Comparison of ENCODE assay signal across 16 cellular contexts in the genomic region with DNA sequence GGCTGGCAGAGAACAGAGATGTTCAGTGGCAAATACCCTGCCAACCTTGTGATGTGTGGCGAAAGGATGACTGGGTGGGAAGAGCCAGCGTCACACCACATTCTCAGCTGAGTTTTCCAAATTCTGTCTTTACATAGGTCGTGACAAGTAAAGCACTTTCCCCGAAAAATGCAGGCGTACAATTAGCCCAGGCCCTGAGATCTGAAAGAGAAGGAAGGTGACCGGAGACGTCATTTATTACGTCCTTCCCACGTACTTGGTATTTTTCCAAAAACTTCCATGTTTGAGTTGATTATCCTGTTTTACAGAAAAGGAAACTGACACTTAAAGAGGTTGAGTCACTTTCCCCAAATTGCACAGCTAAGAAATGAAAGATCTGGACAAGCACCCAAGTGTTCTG.
DNase-seq lines count a peak whose midpoint lies in the region; ATAC-seq, FAIRE-seq and TF ChIP-seq lines count a peak whose summit lies in the region.
"Had no signal": no experiment of that assay in that cellular context is flagged by ENCODE, and none has a peak within 500 bp of the region (broad histone marks: within the 10 kb centered on the region; RNA-seq: fewer than 3 reads in every experiment).

No MANE protein-coding gene starts in this region.

- POLR2A ChIA-PET in OCI-LY7 (lab: Charles Lee): interaction anchor here (0.6 kb wide), 1 partner anchor 42 kb away, joined by 3 read pairs; no protein-coding TSS in a partner anchor
- POLR2A ChIA-PET in naive thymus-derived CD8-positive, alpha-beta T cell (lab: Charles Lee): no interaction called here

- H3K4me3 Mint-ChIP-seq in naive thymus-derived CD8-positive, alpha-beta T cell: no peak overlapping the region
- H3K4me3 Mint-ChIP-seq: B cell; CD4-positive, alpha-beta memory T cell had no signal

- H3K4me3 ChIP-seq in DND-41 (ENCODE audit: low read depth in 1 of 2, low read length in 2 of 2) (no peak overlapping the region), OCI-LY7 (ENCODE audit: low read depth, low read length, poor library complexity, severe bottlenecking) (no peak overlapping the region), bronchial epithelial cell (ENCODE audit: low read depth, low read length) (no peak overlapping the region), osteoblast (ENCODE audit: insufficient read depth, low read length) (no peak overlapping the region), MG63 (no peak overlapping the region)

- CTCF ChIA-PET in OCI-LY7 (lab: Charles Lee; ENCODE audit: unreplicated experiment): interaction anchor here (0.6 to 1.2 kb wide), 4 partner anchors 71 to 1698 kb away, joined by 3 read pairs; no protein-coding TSS in a partner anchor

- H3K27me3 Mint-ChIP-seq in naive thymus-derived CD8-positive, alpha-beta T cell: peaks cover 1 to 51% (median 31%) of the 10 kb centered on the region in 5 donors

- DNase-seq in DND-41: no peak
- no peak for DNase-seq in OCI-LY7 (ENCODE audit: low spot score)
- DNase-seq in bronchial epithelial cell (ENCODE audit: low read depth): no peak
- no peak for DNase-seq in osteoblast (ENCODE audit: insufficient read length, low spot score, missing footprints)
- DNase-seq in naive thymus-derived CD8-positive, alpha-beta T cell: no peak
- DNase-seq in stimulated activated CD4-positive, alpha-beta T cell treated with anti-CD3 and anti-CD28 coated beads, Interleukin-15, amount 100 ng/mL, for 24 hours: no peak
- no peak for DNase-seq in MG63
- DNase-seq: CD4-positive, alpha-beta memory T cell; DMS79; EL had no signal

- no peaks in the 10 kb centered on the region for H3K9me3 ChIP-seq in DND-41 (ENCODE audit: insufficient read depth, low read length, severe bottlenecking)
- peaks cover 16% of the 10 kb centered on the region; the same call in 1 of the 2 replicates for H3K9me3 ChIP-seq in OCI-LY7 (ENCODE audit: low read length)
- no peaks in the 10 kb centered on the region for H3K9me3 ChIP-seq in osteoblast (ENCODE audit: low read depth, low read length)
- H3K9me3 ChIP-seq in MG63: no peaks in the 10 kb centered on the region

- FAIRE-seq in bronchial epithelial cell (lab: Jason Lieb, UNC): peak; percentile 23
- FAIRE-seq: G401.6, GM12891, GM19239 had no signal

- H3K79me2 ChIP-seq in DND-41 (ENCODE audit: insufficient read depth, low read length): no peaks in the 10 kb centered on the region
- H3K79me2 ChIP-seq in OCI-LY7 (ENCODE audit: insufficient read depth, low read depth, low read length): no peaks in the 10 kb centered on the region
- H3K79me2 ChIP-seq in osteoblast (ENCODE audit: insufficient read depth, low read length): no peaks in the 10 kb centered on the region

- peaks cover 33% of the 10 kb centered on the region for H3K4me1 ChIP-seq in DND-41 (ENCODE audit: insufficient read depth, low read length)
- peaks cover 42% of the 10 kb centered on the region for H3K4me1 ChIP-seq in OCI-LY7 (ENCODE audit: insufficient read depth, low read length, poor library complexity, severe bottlenecking)
- peaks cover 6% of the 10 kb centered on the region for H3K4me1 ChIP-seq in osteoblast (ENCODE audit: insufficient read depth, low read length)

- H3K36me3 ChIP-seq in DND-41 (ENCODE audit: insufficient read depth, low read length) (no peaks in the 10 kb centered on the region), OCI-LY7 (ENCODE audit: insufficient read depth, low read length) (peaks cover 8% of the 10 kb centered on the region), bronchial epithelial cell (ENCODE audit: control insufficient read depth, insufficient read depth, low read length) (no peaks in the 10 kb centered on the region), osteoblast (ENCODE audit: insufficient read depth, low read length) (no peaks in the 10 kb centered on the region), MG63 (no peaks in the 10 kb centered on the region)

- no peak overlapping the region for H2AFZ ChIP-seq in DND-41 (ENCODE audit: low read depth, low read length)
- peak overlapping the region; percentile 59; the same call in 1 of the 2 replicates for H2AFZ ChIP-seq in OCI-LY7 (ENCODE audit: low read length)
- peak overlapping the region; percentile 20 for H2AFZ ChIP-seq in osteoblast (ENCODE audit: low read length)

- H4K20me1 ChIP-seq in DND-41 (ENCODE audit: insufficient read depth, low read length) (no peaks in the 10 kb centered on the region), OCI-LY7 (ENCODE audit: insufficient read depth, low read length) (no peaks in the 10 kb centered on the region), osteoblast (ENCODE audit: insufficient read depth, low read length) (no peaks in the 10 kb centered on the region)

- no peak for ATAC-seq in DND-41 (ENCODE audit: insufficient read depth, low read depth)
- ATAC-seq in naive thymus-derived CD8-positive, alpha-beta T cell: no peak
- no peak for ATAC-seq in GM21381 (IDR thresholded peaks at IDR 0.05; ENCODE audit: unreplicated experiment)

- intact Hi-C loops in OCI-LY7 (cut with micrococcal nuclease; ENCODE audit: unreplicated experiment): loop anchor here (5.0 to 10.0 kb wide), 3 partner anchors 452 to 932 kb away; no protein-coding TSS in a partner anchor

- peaks cover 0 to 2% (median 0%) of the 10 kb centered on the region in 9 donors for H3K9me3 Mint-ChIP-seq in naive thymus-derived CD8-positive, alpha-beta T cell

- no peak overlapping the region for H3K9ac ChIP-seq in DND-41 (ENCODE audit: low read depth, low read length)

- TF ChIP-seq CTCF in DND-41 (IDR thresholded peaks at IDR 0.05; ENCODE audit: borderline replicate concordance, extremely low read depth, low read length, poor library complexity, severe bottlenecking) (no peak), OCI-LY7 (conservative IDR thresholded peaks at IDR 0.05; ENCODE audit: low read length) (no peak), bronchial epithelial cell (IDR thresholded peaks at IDR 0.05; ENCODE audit: insufficient read depth, low read length, severe bottlenecking) (no peak), osteoblast (IDR thresholded peaks at IDR 0.05; ENCODE audit: extremely low read depth, low read depth, low read length) (no peak)

- no peaks in the 10 kb centered on the region for H3K27me3 ChIP-seq in DND-41 (ENCODE audit: insufficient read depth, low read length, poor library complexity)
- H3K27me3 ChIP-seq in bronchial epithelial cell (ENCODE audit: control insufficient read depth, insufficient read depth, low read length): no peaks in the 10 kb centered on the region
- H3K27me3 ChIP-seq in osteoblast (ENCODE audit: insufficient read depth, low read length): no peaks in the 10 kb centered on the region
- no peaks in the 10 kb centered on the region for H3K27me3 ChIP-seq in MG63

- no peak overlapping the region for H3K27ac Mint-ChIP-seq in naive thymus-derived CD8-positive, alpha-beta T cell
- H3K27ac Mint-ChIP-seq: B cell; CD4-positive, alpha-beta memory T cell had no signal

- H3K27ac ChIP-seq in DND-41 (ENCODE audit: low read length) (peak overlapping the region; percentile 66), OCI-LY7 (ENCODE audit: low read depth, low read length, poor library complexity, severe bottlenecking) (no peak overlapping the region), osteoblast (ENCODE audit: low read depth, low read length) (no peak overlapping the region)
- H3K27ac ChIP-seq: C4-2B had no signal

- H3K9me2 ChIP-seq in OCI-LY7 (ENCODE audit: insufficient read depth, low read length): no peaks in the 10 kb centered on the region

- H3K36me3 Mint-ChIP-seq in naive thymus-derived CD8-positive, alpha-beta T cell: no peaks in the 10 kb centered on the region
- H3K36me3 Mint-ChIP-seq: CD4-positive, alpha-beta memory T cell had no signal

- H3K4me2 ChIP-seq in DND-41 (ENCODE audit: insufficient read depth, low read length): no peak overlapping the region
- no peak overlapping the region for H3K4me2 ChIP-seq in OCI-LY7 (ENCODE audit: low read length)
- no peak overlapping the region for H3K4me2 ChIP-seq in osteoblast (ENCODE audit: insufficient read depth, low read length)

- no TSS peak for BruUV-seq in OCI-LY7 (replicated peaks; lab: Mats Ljungman, UMichigan)

- H3K4me1 Mint-ChIP-seq in naive thymus-derived CD8-positive, alpha-beta T cell: peaks cover 0 to 14% (median 7%) of the 10 kb centered on the region in 4 donors
- H3K4me1 Mint-ChIP-seq: B cell had no signal
